Comparison of ENCODE assay signal across 1 cellular context in genomic region chr2:42510930-42511271, GRCh38.
TF ChIP-seq lines count a peak whose summit lies in the region.

No MANE protein-coding gene starts in this region.

TF ChIP-seq in endothelial cell of umbilical vein, 7 proteins besides CTCF, POLR2A, EP300 and RAD21:
- TF ChIP-seq POLR2AphosphoS5 (IDR thresholded peaks at IDR 0.05; ENCODE audit: insufficient read depth, low read depth, low read length) (no peak), JUN (IDR thresholded peaks at IDR 0.05; ENCODE audit: borderline replicate concordance, insufficient read depth, insufficient read length, low read depth) (no peak), EZH2 (IDR thresholded peaks at IDR 0.05; ENCODE audit: borderline replicate concordance, low read depth, low read length, severe bottlenecking) (no peak), GATA2 (IDR thresholded peaks at IDR 0.05; ENCODE audit: insufficient read depth, insufficient read length, low read depth, low read length) (no peak), FOS (IDR thresholded peaks at IDR 0.05; ENCODE audit: borderline replicate concordance, insufficient read depth, low read length) (no peak), MAX (IDR thresholded peaks at IDR 0.05; ENCODE audit: insufficient read depth, insufficient read length) (no peak), MYC (IDR thresholded peaks at IDR 0.05; ENCODE audit: low read depth, low read length) (no peak)
